6 cellular contexts compared by ENCODE assay signal in the genomic region with DNA sequence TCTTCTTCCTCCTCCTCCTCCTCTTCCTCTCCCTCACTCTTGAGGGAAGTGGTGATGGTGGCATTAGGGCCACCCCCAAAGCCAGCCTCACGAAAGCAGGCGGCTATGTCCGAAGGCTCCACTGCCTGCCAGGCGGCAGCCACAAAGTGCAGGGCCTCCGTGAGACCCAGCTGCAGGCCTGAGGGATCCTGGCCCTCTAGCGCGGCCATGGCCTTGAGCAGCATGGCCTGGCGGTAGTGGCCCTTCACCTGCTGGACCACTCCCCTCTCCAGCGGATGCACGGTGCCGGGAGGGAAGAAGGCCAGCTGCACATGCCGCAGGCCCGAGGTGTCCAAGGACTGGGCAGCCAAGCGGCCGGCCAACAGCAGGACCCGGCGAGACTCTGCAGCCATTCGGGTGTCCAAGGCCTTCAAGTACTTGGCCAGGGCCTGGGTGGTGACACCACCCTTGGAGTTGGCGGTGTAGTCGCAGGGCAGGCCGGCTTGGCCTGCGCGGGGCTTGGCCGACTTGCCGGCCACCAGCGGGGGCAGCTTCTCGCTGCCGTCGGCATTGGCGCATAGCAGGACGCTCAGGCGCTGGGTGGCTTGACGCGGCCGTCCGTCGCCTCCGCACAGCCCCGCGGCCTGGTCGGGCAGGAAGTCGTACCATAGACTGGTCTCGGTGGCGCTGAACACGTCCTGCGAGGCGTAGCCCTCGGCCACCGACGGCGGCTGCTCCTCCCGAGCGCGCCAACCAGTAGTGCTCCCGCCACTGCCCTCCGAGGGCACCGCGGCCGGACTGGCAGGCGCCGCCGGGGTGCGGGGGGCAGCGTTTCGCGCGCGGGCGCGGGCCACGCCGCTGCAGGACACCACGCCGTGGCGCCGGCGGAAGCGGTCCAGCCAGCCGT. TPM values are rescaled to one million over a fixed set of nuclear protein-coding genes. Genes with fewer than 3 reads are reported as not detected.
DNase-seq lines count a peak whose midpoint lies in the region; ATAC-seq, FAIRE-seq and TF ChIP-seq lines count a peak whose summit lies in the region.

No MANE protein-coding gene starts in this region.

- H3K4me1 ChIP-seq in endothelial cell of umbilical vein (ENCODE audit: control insufficient read depth, extremely low read depth, insufficient read depth, low read length): peaks cover 22% of the 10 kb centered on the region

- peak overlapping the region; percentile 44 for H3K9ac ChIP-seq in endothelial cell of umbilical vein (replicated peaks; ENCODE audit: extremely low read depth, insufficient read depth, low read length)

- intact Hi-C loops in endothelial cell of umbilical vein (cut with micrococcal nuclease): loop anchor here (1.0 kb wide), 2 partner anchors 35 to 70 kb away; partner anchors contain the start of gene AP5S1

- peak overlapping the region; percentile 79 for H3K27ac Mint-ChIP-seq in stimulated activated effector memory CD8-positive, alpha-beta T cell treated with anti-CD3 and anti-CD28 coated beads, Interleukin-12 subunit alpha, Interleukin-12 subunit beta, amount 100 ng/mL, for 72 hours

- POLR2A ChIA-PET in endothelial cell of umbilical vein (lab: Charles Lee): interaction anchor here (1.0 kb wide), 1 partner anchor 18 kb away, joined by 4 read pairs; the partner anchor contains the start of gene ADISSP

- H3K4me3 ChIP-seq in endothelial cell of umbilical vein (replicated peaks in 1 of 3; ENCODE audit: insufficient read depth in 1 of 3, low read depth in 1 of 3, low read length in 3 of 3): peak overlapping the region; percentile 1 to 62 (median 30)

- H3K79me2 ChIP-seq in endothelial cell of umbilical vein (ENCODE audit: control insufficient read depth, insufficient read depth, low read length): peaks cover 31% of the 10 kb centered on the region

- H3K27ac ChIP-seq in endothelial cell of umbilical vein (ENCODE audit: insufficient read depth, low read depth, low read length): peak overlapping the region; percentile 0

- DNase-seq in NCI-H2227 (lab: John Stamatoyannopoulos, UW; ENCODE audit: unreplicated experiment) (peak; percentile 59), NCI-H2227 treated with DMSO at 0.1 percent for 48 hours (lab: John Stamatoyannopoulos, UW) (no peak), endothelial cell of umbilical vein (ENCODE audit: low read depth, low spot score) (peak; percentile 24), NCI-H2107 treated with DMSO at 0.1 percent for 48 hours (lab: John Stamatoyannopoulos, UW; ENCODE audit: unreplicated experiment) (no peak)
- DNase-seq in stimulated activated effector memory CD8-positive, alpha-beta T cell treated with anti-CD3 and anti-CD28 coated beads, Interleukin-12 subunit alpha, Interleukin-12 subunit beta, amount 100 ng/mL, for 72 hours (ENCODE audit: low spot score in 2 of 2): no peak

- no peak for TF ChIP-seq POLR2A in endothelial cell of umbilical vein (IDR thresholded peaks at IDR 0.05; ENCODE audit: low read depth, low read length)

- H3K4me3 Mint-ChIP-seq in stimulated activated effector memory CD8-positive, alpha-beta T cell treated with anti-CD3 and anti-CD28 coated beads, Interleukin-12 subunit alpha, Interleukin-12 subunit beta, amount 100 ng/mL, for 72 hours: peak overlapping the region; percentile 70

- H3K9me1 ChIP-seq in endothelial cell of umbilical vein (replicated peaks; ENCODE audit: control insufficient read depth, extremely low read depth, insufficient read depth, low read length): no peaks in the 10 kb centered on the region

- dilution Hi-C loops in endothelial cell of umbilical vein (cut with MboI; ENCODE audit: extremely low pct_ligation_motif_present, low sequenced_read_pairs): no loop called here

- no peak for ATAC-seq in stimulated activated effector memory CD8-positive, alpha-beta T cell treated with anti-CD3 and anti-CD28 coated beads, Interleukin-12 subunit alpha, Interleukin-12 subunit beta, amount 100 ng/mL, for 72 hours
- ATAC-seq in HG03280 (IDR thresholded peaks at IDR 0.05; ENCODE audit: unreplicated experiment): no peak

- no peaks in the 10 kb centered on the region for H3K9me3 Mint-ChIP-seq in stimulated activated effector memory CD8-positive, alpha-beta T cell treated with anti-CD3 and anti-CD28 coated beads, Interleukin-12 subunit alpha, Interleukin-12 subunit beta, amount 100 ng/mL, for 72 hours

- peaks cover 0 to 5% of the 10 kb centered on the region in 2 experiments for H3K36me3 ChIP-seq in endothelial cell of umbilical vein (ENCODE audit: control insufficient read depth in 2 of 2, extremely low read depth in 1 of 2, insufficient read depth in 2 of 2, low read length in 2 of 2)

- H3K4me2 ChIP-seq in endothelial cell of umbilical vein (ENCODE audit: insufficient read depth, low read length): peak overlapping the region; percentile 66

- H3K9me3 ChIP-seq in endothelial cell of umbilical vein (replicated peaks; ENCODE audit: control insufficient read depth, insufficient read depth, low read length): no peaks in the 10 kb centered on the region

- CTCF ChIA-PET in endothelial cell of umbilical vein (lab: Charles Lee): interaction anchor here (0.6 to 7.6 kb wide), 21 partner anchors 8 to 286 kb away, joined by 3 to 214 read pairs (median 4); partner anchors contain the start of genes ADISSP and AP5S1

- TF ChIP-seq CTCF in endothelial cell of umbilical vein (IDR thresholded peaks at IDR 0.05; ENCODE audit: extremely low read depth in 1 of 2, insufficient read depth in 1 of 2, low read depth in 1 of 2, low read length in 2 of 2): peak in 1 of 2 donors; percentile 3

- no TSS peak for BruUV-seq in endothelial cell of umbilical vein (replicated peaks; lab: Mats Ljungman, UMichigan)

- FAIRE-seq in endothelial cell of umbilical vein (lab: Jason Lieb, UNC): no peak

- peaks cover 20% of the 10 kb centered on the region for H3K36me3 Mint-ChIP-seq in stimulated activated effector memory CD8-positive, alpha-beta T cell treated with anti-CD3 and anti-CD28 coated beads, Interleukin-12 subunit alpha, Interleukin-12 subunit beta, amount 100 ng/mL, for 72 hours

- peaks cover 65% of the 10 kb centered on the region for H3K4me1 Mint-ChIP-seq in stimulated activated effector memory CD8-positive, alpha-beta T cell treated with anti-CD3 and anti-CD28 coated beads, Interleukin-12 subunit alpha, Interleukin-12 subunit beta, amount 100 ng/mL, for 72 hours

- H4K20me1 ChIP-seq in endothelial cell of umbilical vein (replicated peaks; ENCODE audit: control insufficient read depth, extremely low read depth, insufficient read depth, low read length): no peaks in the 10 kb centered on the region

- no peaks in the 10 kb centered on the region for H3K27me3 ChIP-seq in endothelial cell of umbilical vein (ENCODE audit: control insufficient read depth in 2 of 2, insufficient read depth in 2 of 2, low read length in 2 of 2)

- H2AFZ ChIP-seq in endothelial cell of umbilical vein (ENCODE audit: low read depth, low read length): no peak overlapping the region

RNA-seq across cellular contexts. Expression of gene CENPB, which starts 1.1 kb away (rescaled TPM):
- total RNA-seq in endothelial cell of umbilical vein: 82.2 and 90.3 TPM in 2 replicates
- polyA plus RNA-seq in endothelial cell of umbilical vein: 30.4 and 35.7 TPM in 2 replicates
- 31.2 and 35.9 TPM in 2 replicates for polyA plus RNA-seq in endothelial cell of umbilical vein (2011; cell fraction: cytosol; rRNA removed)
- 20.1 and 24.4 TPM in 2 replicates for polyA plus RNA-seq in endothelial cell of umbilical vein (2011; cell fraction: nucleus; rRNA removed)
- polyA plus RNA-seq in endothelial cell of umbilical vein (2012): 57.3 and 58.0 TPM in 2 replicates
- polyA minus RNA-seq in endothelial cell of umbilical vein: 36.7 and 45.2 TPM in 2 replicates
- polyA minus RNA-seq in endothelial cell of umbilical vein (2011; cell fraction: cytosol; rRNA and poly(A)+ RNA removed): 53.1 TPM
- polyA minus RNA-seq in endothelial cell of umbilical vein (2011; cell fraction: nucleus; rRNA and poly(A)+ RNA removed): 10.9 and 19.3 TPM in 2 replicates

RNA-seq across cellular contexts. Expression of gene SPEF1, which starts 4.2 kb away (rescaled TPM):
- total RNA-seq in endothelial cell of umbilical vein: 0.32 and 0.44 TPM in 2 replicates
- 0.07 and 0.10 TPM in 2 replicates for polyA plus RNA-seq in endothelial cell of umbilical vein
- polyA plus RNA-seq in endothelial cell of umbilical vein (2011; cell fraction: cytosol; rRNA removed): not detected in 2 replicates
- 0.38 and 0.43 TPM in 2 replicates for polyA plus RNA-seq in endothelial cell of umbilical vein (2011; cell fraction: nucleus; rRNA removed)
- polyA plus RNA-seq in endothelial cell of umbilical vein (2012): not detected in 2 replicates
- polyA minus RNA-seq in endothelial cell of umbilical vein: 0.15 TPM in 1 of 2 replicates, not detected in the other
- not detected for polyA minus RNA-seq in endothelial cell of umbilical vein (2011; cell fraction: cytosol; rRNA and poly(A)+ RNA removed)
- not detected in 2 replicates for polyA minus RNA-seq in endothelial cell of umbilical vein (2011; cell fraction: nucleus; rRNA and poly(A)+ RNA removed)

RNA-seq across cellular contexts. Expression of gene CDC25B, which starts 10.6 kb away (rescaled TPM):
- total RNA-seq in endothelial cell of umbilical vein: 62.2 and 76.5 TPM in 2 replicates
- polyA plus RNA-seq in endothelial cell of umbilical vein: 45.3 and 46.7 TPM in 2 replicates
- 47.7 and 49.7 TPM in 2 replicates for polyA plus RNA-seq in endothelial cell of umbilical vein (2011; cell fraction: cytosol; rRNA removed)
- polyA plus RNA-seq in endothelial cell of umbilical vein (2011; cell fraction: nucleus; rRNA removed): 123 and 124 TPM in 2 replicates
- 40.0 and 48.6 TPM in 2 replicates for polyA plus RNA-seq in endothelial cell of umbilical vein (2012)
- 26.3 and 28.3 TPM in 2 replicates for polyA minus RNA-seq in endothelial cell of umbilical vein
- 47.7 TPM for polyA minus RNA-seq in endothelial cell of umbilical vein (2011; cell fraction: cytosol; rRNA and poly(A)+ RNA removed)
- 22.3 and 26.4 TPM in 2 replicates for polyA minus RNA-seq in endothelial cell of umbilical vein (2011; cell fraction: nucleus; rRNA and poly(A)+ RNA removed)

RNA-seq across cellular contexts. Expression of gene ADISSP, which starts 17.9 kb away (rescaled TPM):
- total RNA-seq in endothelial cell of umbilical vein: 55.0 and 55.8 TPM in 2 replicates
- polyA plus RNA-seq in endothelial cell of umbilical vein: 67.5 and 77.3 TPM in 2 replicates
- 45.2 and 56.7 TPM in 2 replicates for polyA plus RNA-seq in endothelial cell of umbilical vein (2011; cell fraction: cytosol; rRNA removed)
- 18.9 and 21.4 TPM in 2 replicates for polyA plus RNA-seq in endothelial cell of umbilical vein (2011; cell fraction: nucleus; rRNA removed)
- polyA plus RNA-seq in endothelial cell of umbilical vein (2012): 47.5 and 73.9 TPM in 2 replicates
- 20.1 and 23.0 TPM in 2 replicates for polyA minus RNA-seq in endothelial cell of umbilical vein
- polyA minus RNA-seq in endothelial cell of umbilical vein (2011; cell fraction: cytosol; rRNA and poly(A)+ RNA removed): 34.4 TPM
- polyA minus RNA-seq in endothelial cell of umbilical vein (2011; cell fraction: nucleus; rRNA and poly(A)+ RNA removed): 7.3 and 11.2 TPM in 2 replicates

RNA-seq across cellular contexts. Expression of gene AP5S1, which starts 34.9 kb away (rescaled TPM):
- total RNA-seq in endothelial cell of umbilical vein: 19.2 and 22.0 TPM in 2 replicates
- 15.7 and 20.1 TPM in 2 replicates for polyA plus RNA-seq in endothelial cell of umbilical vein
- 8.7 and 12.2 TPM in 2 replicates for polyA plus RNA-seq in endothelial cell of umbilical vein (2011; cell fraction: cytosol; rRNA removed)
- 9.3 and 10.6 TPM in 2 replicates for polyA plus RNA-seq in endothelial cell of umbilical vein (2011; cell fraction: nucleus; rRNA removed)
- polyA plus RNA-seq in endothelial cell of umbilical vein (2012): 12.3 and 15.2 TPM in 2 replicates
- 16.6 and 23.7 TPM in 2 replicates for polyA minus RNA-seq in endothelial cell of umbilical vein
- polyA minus RNA-seq in endothelial cell of umbilical vein (2011; cell fraction: cytosol; rRNA and poly(A)+ RNA removed): 11.7 TPM
- 10.9 and 13.1 TPM in 2 replicates for polyA minus RNA-seq in endothelial cell of umbilical vein (2011; cell fraction: nucleus; rRNA and poly(A)+ RNA removed)

Comparison
In these comparisons a context has a peak if more than half of its experiments do, and no peak if none do; other contexts are left out.
1. DNase-seq: peak in NCI-H2227 (single experiment) and endothelial cell of umbilical vein (single experiment); none in NCI-H2227 treated with DMSO at 0.1 percent for 48 hours (single experiment), stimulated activated effector memory CD8-positive, alpha-beta T cell treated with anti-CD3 and anti-CD28 coated beads, Interleukin-12 subunit alpha, Interleukin-12 subunit beta, amount 100 ng/mL, for 72 hours (0 of 2) and NCI-H2107 treated with DMSO at 0.1 percent for 48 hours (single experiment).